8 cellular contexts compared by ENCODE assay signal in the genomic region with DNA sequence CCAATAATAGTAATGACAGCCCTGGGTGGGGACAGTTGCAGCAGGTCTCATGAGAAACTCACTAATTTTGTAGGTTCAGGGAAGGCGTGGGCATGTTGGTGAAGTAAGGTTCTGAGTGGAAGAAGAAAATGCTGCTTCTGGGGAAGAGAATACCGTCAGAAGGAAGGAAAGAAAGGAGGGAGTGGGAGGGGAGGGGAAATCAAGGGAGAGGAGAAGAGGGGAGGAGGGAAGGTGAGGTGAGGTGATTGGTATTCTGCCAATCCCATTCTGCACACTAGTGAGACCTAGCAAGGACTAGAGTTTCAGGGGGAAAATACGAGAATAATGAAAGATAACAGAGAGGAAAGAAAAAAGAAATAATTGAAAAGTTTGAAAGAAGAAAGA. TPM values are rescaled to one million over a fixed set of nuclear protein-coding genes. Genes with fewer than 3 reads are reported as not detected.
DNase-seq lines count a peak whose midpoint lies in the region; ATAC-seq and TF ChIP-seq lines count a peak whose summit lies in the region.

No MANE protein-coding gene starts in this region.

- H3K4me3 ChIP-seq in RWPE2 (ENCODE audit: severe bottlenecking), result peak overlapping the region; percentile 45
- peak overlapping the region; percentile 72 for H3K4me3 ChIP-seq in fibroblast of the aortic adventitia (ENCODE audit: low read depth, low read length)
- peak overlapping the region; percentile 57 to 72 (median 64) for H3K4me3 ChIP-seq in gastrocnemius medialis

- DNase-seq in NCI-H146 (lab: John Stamatoyannopoulos, UW), result peak; percentile 14
- DNase-seq in NCI-H146 treated with DMSO at 0.1 percent for 48 hours (lab: John Stamatoyannopoulos, UW; ENCODE audit: unreplicated experiment), result no peak
- DNase-seq in RWPE2 (ENCODE audit: low spot score), result no peak
- no peak for DNase-seq in fibroblast of the aortic adventitia (ENCODE audit: low read depth)
- no peak for DNase-seq in gastrocnemius medialis
- no peak for DNase-seq in NCI-H524 (lab: John Stamatoyannopoulos, UW)
- no peak for DNase-seq in NCI-H446 treated with DMSO at 0.1 percent for 48 hours (lab: John Stamatoyannopoulos, UW)
- DNase-seq in NCI-H524 treated with DMSO at 0.1 percent for 48 hours (lab: John Stamatoyannopoulos, UW), result no peak

- no peak for TF ChIP-seq POLR2A in gastrocnemius medialis (IDR thresholded peaks at IDR 0.05)

- H3K27me3 ChIP-seq in RWPE2 (ENCODE audit: insufficient read depth, poor library complexity, severe bottlenecking) (no peaks in the 10 kb centered on the region), gastrocnemius medialis (no peaks in the 10 kb centered on the region)

- H3K4me1 ChIP-seq in RWPE2 (ENCODE audit: insufficient read depth, poor library complexity, severe bottlenecking) (peaks cover 9% of the 10 kb centered on the region), gastrocnemius medialis (peaks cover 12 to 14% of the 10 kb centered on the region in 2 donors)

- TF ChIP-seq CTCF in RWPE2 (IDR thresholded peaks at IDR 0.05; ENCODE audit: poor library complexity, severe bottlenecking) (no peak), fibroblast of the aortic adventitia (IDR thresholded peaks at IDR 0.05; ENCODE audit: insufficient read depth, low read length) (no peak), gastrocnemius medialis (IDR thresholded peaks at IDR 0.05 in 4 of 5, conservative IDR thresholded peaks at IDR 0.05 in 1 of 5) (no peak)

- H3K27ac ChIP-seq in RWPE2 (ENCODE audit: poor library complexity, severe bottlenecking), result peak overlapping the region; percentile 70
- peak overlapping the region; percentile 20 to 71 (median 54) for H3K27ac ChIP-seq in gastrocnemius medialis

- no peaks in the 10 kb centered on the region for H3K9me3 ChIP-seq in RWPE2 (ENCODE audit: severe bottlenecking)
- H3K9me3 ChIP-seq in gastrocnemius medialis, result no peaks in the 10 kb centered on the region

- ATAC-seq in RWPE2 (ENCODE audit: low read depth) (no peak), gastrocnemius medialis (no peak)

- in situ Hi-C loops in gastrocnemius medialis (cut with MboI; ENCODE audit: low sequenced_read_pairs in 4 of 4), result loop anchor here in 2 of 4 donors (5.0 to 25.0 kb wide), 2 partner anchors 206 to 336 kb away; no protein-coding TSS in a partner anchor

- intact Hi-C loops in gastrocnemius medialis (cut with DNase I; ENCODE audit: low total_unique reads), result loop anchor here (1.0 to 2.0 kb wide), 2 partner anchors 140 to 170 kb away; partner anchors contain the start of gene TMCO1

- H3K36me3 ChIP-seq in RWPE2 (ENCODE audit: low read depth), result no peaks in the 10 kb centered on the region
- H3K36me3 ChIP-seq in gastrocnemius medialis, result no peaks in the 10 kb centered on the region

RNA-seq across cellular contexts. Expression of gene MGST3, which starts 32.4 kb away (rescaled TPM):
- 178 and 183 TPM in 2 replicates for total RNA-seq in fibroblast of the aortic adventitia (ENCODE audit: low replicate concordance)
- 100 to 1,000 TPM; 101 to 275 (median 202) TPM for total RNA-seq in gastrocnemius medialis

RNA-seq across cellular contexts. Expression of gene LRRC52, which starts 54.9 kb away (rescaled TPM):
- total RNA-seq in fibroblast of the aortic adventitia (ENCODE audit: low replicate concordance) (not detected in 2 replicates), gastrocnemius medialis (under 1 TPM in 1 of 4 donors, not detected in 3; 0.35 TPM)
